1 cellular context compared by ENCODE assay signal in the genomic region with DNA sequence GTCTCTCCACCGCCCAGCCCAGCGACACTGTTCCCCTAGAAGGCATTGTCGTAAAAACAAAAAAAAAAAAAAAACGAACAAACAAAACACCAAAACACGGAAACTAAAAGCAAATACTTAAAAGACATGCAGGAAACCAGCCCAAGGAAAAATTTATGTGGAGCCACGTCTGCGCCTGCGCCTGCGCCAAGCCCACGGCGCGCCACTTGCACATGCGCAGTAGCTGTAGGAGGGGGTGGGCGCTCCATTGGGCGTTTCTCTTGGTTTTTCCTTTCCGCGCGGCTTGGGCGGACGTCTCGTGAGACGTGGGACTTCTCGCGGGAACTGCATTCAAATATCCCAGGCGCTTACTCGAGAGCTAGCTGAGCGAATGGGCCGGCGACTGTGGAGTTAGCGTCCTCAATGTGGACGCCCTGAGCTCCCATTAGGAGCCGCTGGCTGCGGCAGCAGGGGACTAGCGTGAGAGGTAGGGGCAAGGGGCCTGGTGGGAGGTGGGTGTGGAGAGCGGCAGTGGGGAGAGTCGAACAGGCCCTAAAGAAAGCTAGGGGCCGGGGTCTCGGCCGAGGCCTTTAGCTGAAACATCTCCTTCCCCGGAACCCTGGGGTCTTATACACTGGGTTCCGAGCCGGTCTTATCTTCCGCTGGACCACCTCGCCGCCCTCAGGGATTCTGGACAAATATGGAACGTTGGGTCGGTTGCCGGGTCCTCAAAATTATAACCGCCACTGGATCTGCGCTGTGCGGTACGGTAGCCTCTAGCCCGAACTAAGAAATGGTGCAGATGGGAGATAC.
A peak's percentile ranks its signal among the peaks of the same experiment; 100 is the strongest.
TF ChIP-seq lines count a peak whose summit lies in the region.

A gene with protein sequence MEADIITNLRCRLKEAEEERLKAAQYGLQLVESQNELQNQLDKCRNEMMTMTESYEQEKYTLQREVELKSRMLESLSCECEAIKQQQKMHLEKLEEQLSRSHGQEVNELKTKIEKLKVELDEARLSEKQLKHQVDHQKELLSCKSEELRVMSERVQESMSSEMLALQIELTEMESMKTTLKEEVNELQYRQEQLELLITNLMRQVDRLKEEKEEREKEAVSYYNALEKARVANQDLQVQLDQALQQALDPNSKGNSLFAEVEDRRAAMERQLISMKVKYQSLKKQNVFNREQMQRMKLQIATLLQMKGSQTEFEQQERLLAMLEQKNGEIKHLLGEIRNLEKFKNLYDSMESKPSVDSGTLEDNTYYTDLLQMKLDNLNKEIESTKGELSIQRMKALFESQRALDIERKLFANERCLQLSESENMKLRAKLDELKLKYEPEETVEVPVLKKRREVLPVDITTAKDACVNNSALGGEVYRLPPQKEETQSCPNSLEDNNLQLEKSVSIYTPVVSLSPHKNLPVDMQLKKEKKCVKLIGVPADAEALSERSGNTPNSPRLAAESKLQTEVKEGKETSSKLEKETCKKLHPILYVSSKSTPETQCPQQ (plus strand): TSS at position 350 of the 792 bp plus-strand sequence. CDS start 4,644 bp downstream, outside the sequence.

TF ChIP-seq in GM12878, 131 proteins besides CTCF, POLR2A, EP300 and RAD21 (continued from another document and continues in another):
- TF ChIP-seq, protein P1, sequence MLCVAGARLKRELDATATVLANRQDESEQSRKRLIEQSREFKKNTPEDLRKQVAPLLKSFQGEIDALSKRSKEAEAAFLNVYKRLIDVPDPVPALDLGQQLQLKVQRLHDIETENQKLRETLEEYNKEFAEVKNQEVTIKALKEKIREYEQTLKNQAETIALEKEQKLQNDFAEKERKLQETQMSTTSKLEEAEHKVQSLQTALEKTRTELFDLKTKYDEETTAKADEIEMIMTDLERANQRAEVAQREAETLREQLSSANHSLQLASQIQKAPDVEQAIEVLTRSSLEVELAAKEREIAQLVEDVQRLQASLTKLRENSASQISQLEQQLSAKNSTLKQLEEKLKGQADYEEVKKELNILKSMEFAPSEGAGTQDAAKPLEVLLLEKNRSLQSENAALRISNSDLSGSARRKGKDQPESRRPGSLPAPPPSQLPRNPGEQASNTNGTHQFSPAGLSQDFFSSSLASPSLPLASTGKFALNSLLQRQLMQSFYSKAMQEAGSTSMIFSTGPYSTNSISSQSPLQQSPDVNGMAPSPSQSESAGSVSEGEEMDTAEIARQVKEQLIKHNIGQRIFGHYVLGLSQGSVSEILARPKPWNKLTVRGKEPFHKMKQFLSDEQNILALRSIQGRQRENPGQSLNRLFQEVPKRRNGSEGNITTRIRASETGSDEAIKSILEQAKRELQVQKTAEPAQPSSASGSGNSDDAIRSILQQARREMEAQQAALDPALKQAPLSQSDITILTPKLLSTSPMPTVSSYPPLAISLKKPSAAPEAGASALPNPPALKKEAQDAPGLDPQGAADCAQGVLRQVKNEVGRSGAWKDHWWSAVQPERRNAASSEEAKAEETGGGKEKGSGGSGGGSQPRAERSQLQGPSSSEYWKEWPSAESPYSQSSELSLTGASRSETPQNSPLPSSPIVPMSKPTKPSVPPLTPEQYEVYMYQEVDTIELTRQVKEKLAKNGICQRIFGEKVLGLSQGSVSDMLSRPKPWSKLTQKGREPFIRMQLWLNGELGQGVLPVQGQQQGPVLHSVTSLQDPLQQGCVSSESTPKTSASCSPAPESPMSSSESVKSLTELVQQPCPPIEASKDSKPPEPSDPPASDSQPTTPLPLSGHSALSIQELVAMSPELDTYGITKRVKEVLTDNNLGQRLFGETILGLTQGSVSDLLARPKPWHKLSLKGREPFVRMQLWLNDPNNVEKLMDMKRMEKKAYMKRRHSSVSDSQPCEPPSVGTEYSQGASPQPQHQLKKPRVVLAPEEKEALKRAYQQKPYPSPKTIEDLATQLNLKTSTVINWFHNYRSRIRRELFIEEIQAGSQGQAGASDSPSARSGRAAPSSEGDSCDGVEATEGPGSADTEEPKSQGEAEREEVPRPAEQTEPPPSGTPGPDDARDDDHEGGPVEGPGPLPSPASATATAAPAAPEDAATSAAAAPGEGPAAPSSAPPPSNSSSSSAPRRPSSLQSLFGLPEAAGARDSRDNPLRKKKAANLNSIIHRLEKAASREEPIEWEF (IDR thresholded peaks at IDR 0.05; ENCODE audit: insufficient replicate concordance, low read depth, low read length) = no peak
- TF ChIP-seq, protein P2, sequence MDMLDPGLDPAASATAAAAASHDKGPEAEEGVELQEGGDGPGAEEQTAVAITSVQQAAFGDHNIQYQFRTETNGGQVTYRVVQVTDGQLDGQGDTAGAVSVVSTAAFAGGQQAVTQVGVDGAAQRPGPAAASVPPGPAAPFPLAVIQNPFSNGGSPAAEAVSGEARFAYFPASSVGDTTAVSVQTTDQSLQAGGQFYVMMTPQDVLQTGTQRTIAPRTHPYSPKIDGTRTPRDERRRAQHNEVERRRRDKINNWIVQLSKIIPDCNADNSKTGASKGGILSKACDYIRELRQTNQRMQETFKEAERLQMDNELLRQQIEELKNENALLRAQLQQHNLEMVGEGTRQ (IDR thresholded peaks at IDR 0.05; ENCODE audit: borderline replicate concordance, low read depth, low read length) = no peak
- TF ChIP-seq ESRRA (IDR thresholded peaks at IDR 0.05; ENCODE audit: low read length) (no peak), NRF1 (conservative IDR thresholded peaks at IDR 0.05; ENCODE audit: low read depth, low read length) (peak; percentile 94), TCF12 (IDR thresholded peaks at IDR 0.05; ENCODE audit: low read depth, low read length) (no peak), POLR2AphosphoS5 (IDR thresholded peaks at IDR 0.05; ENCODE audit: low read length) (peak; percentile 81), SRF (IDR thresholded peaks at IDR 0.05; ENCODE audit: low read depth in 2 of 2, low read length in 2 of 2) (no peak), ASH2L (IDR thresholded peaks at IDR 0.05; ENCODE audit: borderline replicate concordance, low read depth) (no peak), WRNIP1 (IDR thresholded peaks at IDR 0.05; ENCODE audit: borderline replicate concordance, low read depth, low read length) (no peak), IRF4 (IDR thresholded peaks at IDR 0.05; ENCODE audit: low read depth, low read length) (no peak), NBN (IDR thresholded peaks at IDR 0.05) (peak; percentile 64), RB1 (IDR thresholded peaks at IDR 0.05; ENCODE audit: borderline replicate concordance) (no peak), MTA3 (IDR thresholded peaks at IDR 0.05; ENCODE audit: borderline replicate concordance, low read length) (no peak), CHD1 (IDR thresholded peaks at IDR 0.05; ENCODE audit: low read depth, low read length) (no peak), PAX8 (IDR thresholded peaks at IDR 0.05) (no peak), CHD2 (IDR thresholded peaks at IDR 0.05; ENCODE audit: borderline replicate concordance, low read depth, low read length) (peak; percentile 99), RFX5 (IDR thresholded peaks at IDR 0.05; ENCODE audit: low read depth, low read length) (no peak), TBL1XR1 (IDR thresholded peaks at IDR 0.05; ENCODE audit: low read depth, low read length) (peak; percentile 42; the same call in 1 of the 2 replicates), IKZF2 (IDR thresholded peaks at IDR 0.05) (no peak), HDAC2 (IDR thresholded peaks at IDR 0.05) (no peak; the same call in 1 of the 2 replicates), KLF5 (IDR thresholded peaks at IDR 0.05; ENCODE audit: partially characterized antibody) (no peak)
- TF ChIP-seq, protein P3, sequence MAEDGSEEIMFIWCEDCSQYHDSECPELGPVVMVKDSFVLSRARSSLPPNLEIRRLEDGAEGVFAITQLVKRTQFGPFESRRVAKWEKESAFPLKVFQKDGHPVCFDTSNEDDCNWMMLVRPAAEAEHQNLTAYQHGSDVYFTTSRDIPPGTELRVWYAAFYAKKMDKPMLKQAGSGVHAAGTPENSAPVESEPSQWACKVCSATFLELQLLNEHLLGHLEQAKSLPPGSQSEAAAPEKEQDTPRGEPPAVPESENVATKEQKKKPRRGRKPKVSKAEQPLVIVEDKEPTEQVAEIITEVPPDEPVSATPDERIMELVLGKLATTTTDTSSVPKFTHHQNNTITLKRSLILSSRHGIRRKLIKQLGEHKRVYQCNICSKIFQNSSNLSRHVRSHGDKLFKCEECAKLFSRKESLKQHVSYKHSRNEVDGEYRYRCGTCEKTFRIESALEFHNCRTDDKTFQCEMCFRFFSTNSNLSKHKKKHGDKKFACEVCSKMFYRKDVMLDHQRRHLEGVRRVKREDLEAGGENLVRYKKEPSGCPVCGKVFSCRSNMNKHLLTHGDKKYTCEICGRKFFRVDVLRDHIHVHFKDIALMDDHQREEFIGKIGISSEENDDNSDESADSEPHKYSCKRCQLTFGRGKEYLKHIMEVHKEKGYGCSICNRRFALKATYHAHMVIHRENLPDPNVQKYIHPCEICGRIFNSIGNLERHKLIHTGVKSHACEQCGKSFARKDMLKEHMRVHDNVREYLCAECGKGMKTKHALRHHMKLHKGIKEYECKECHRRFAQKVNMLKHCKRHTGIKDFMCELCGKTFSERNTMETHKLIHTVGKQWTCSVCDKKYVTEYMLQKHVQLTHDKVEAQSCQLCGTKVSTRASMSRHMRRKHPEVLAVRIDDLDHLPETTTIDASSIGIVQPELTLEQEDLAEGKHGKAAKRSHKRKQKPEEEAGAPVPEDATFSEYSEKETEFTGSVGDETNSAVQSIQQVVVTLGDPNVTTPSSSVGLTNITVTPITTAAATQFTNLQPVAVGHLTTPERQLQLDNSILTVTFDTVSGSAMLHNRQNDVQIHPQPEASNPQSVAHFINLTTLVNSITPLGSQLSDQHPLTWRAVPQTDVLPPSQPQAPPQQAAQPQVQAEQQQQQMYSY (CRISPR knock-in tag; IDR thresholded peaks at IDR 0.05) = no peak
- TF ChIP-seq, protein P4, sequence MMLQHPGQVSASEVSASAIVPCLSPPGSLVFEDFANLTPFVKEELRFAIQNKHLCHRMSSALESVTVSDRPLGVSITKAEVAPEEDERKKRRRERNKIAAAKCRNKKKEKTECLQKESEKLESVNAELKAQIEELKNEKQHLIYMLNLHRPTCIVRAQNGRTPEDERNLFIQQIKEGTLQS (IDR thresholded peaks at IDR 0.05; ENCODE audit: borderline replicate concordance, extremely low read depth, low read depth, low read length) = no peak
- TF ChIP-seq, protein P5, sequence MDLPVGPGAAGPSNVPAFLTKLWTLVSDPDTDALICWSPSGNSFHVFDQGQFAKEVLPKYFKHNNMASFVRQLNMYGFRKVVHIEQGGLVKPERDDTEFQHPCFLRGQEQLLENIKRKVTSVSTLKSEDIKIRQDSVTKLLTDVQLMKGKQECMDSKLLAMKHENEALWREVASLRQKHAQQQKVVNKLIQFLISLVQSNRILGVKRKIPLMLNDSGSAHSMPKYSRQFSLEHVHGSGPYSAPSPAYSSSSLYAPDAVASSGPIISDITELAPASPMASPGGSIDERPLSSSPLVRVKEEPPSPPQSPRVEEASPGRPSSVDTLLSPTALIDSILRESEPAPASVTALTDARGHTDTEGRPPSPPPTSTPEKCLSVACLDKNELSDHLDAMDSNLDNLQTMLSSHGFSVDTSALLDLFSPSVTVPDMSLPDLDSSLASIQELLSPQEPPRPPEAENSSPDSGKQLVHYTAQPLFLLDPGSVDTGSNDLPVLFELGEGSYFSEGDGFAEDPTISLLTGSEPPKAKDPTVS (IDR thresholded peaks at IDR 0.05; ENCODE audit: low read depth, low read length) = no peak
- TF ChIP-seq, protein P6, sequence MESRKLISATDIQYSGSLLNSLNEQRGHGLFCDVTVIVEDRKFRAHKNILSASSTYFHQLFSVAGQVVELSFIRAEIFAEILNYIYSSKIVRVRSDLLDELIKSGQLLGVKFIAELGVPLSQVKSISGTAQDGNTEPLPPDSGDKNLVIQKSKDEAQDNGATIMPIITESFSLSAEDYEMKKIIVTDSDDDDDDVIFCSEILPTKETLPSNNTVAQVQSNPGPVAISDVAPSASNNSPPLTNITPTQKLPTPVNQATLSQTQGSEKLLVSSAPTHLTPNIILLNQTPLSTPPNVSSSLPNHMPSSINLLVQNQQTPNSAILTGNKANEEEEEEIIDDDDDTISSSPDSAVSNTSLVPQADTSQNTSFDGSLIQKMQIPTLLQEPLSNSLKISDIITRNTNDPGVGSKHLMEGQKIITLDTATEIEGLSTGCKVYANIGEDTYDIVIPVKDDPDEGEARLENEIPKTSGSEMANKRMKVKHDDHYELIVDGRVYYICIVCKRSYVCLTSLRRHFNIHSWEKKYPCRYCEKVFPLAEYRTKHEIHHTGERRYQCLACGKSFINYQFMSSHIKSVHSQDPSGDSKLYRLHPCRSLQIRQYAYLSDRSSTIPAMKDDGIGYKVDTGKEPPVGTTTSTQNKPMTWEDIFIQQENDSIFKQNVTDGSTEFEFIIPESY (IDR thresholded peaks at IDR 0.05) = no peak
- TF ChIP-seq, protein P7, sequence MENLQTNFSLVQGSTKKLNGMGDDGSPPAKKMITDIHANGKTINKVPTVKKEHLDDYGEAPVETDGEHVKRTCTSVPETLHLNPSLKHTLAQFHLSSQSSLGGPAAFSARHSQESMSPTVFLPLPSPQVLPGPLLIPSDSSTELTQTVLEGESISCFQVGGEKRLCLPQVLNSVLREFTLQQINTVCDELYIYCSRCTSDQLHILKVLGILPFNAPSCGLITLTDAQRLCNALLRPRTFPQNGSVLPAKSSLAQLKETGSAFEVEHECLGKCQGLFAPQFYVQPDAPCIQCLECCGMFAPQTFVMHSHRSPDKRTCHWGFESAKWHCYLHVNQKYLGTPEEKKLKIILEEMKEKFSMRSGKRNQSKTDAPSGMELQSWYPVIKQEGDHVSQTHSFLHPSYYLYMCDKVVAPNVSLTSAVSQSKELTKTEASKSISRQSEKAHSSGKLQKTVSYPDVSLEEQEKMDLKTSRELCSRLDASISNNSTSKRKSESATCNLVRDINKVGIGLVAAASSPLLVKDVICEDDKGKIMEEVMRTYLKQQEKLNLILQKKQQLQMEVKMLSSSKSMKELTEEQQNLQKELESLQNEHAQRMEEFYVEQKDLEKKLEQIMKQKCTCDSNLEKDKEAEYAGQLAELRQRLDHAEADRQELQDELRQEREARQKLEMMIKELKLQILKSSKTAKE (IDR thresholded peaks at IDR 0.05; ENCODE audit: low read depth, poor library complexity, severe bottlenecking) = no peak
- TF ChIP-seq, protein P8, sequence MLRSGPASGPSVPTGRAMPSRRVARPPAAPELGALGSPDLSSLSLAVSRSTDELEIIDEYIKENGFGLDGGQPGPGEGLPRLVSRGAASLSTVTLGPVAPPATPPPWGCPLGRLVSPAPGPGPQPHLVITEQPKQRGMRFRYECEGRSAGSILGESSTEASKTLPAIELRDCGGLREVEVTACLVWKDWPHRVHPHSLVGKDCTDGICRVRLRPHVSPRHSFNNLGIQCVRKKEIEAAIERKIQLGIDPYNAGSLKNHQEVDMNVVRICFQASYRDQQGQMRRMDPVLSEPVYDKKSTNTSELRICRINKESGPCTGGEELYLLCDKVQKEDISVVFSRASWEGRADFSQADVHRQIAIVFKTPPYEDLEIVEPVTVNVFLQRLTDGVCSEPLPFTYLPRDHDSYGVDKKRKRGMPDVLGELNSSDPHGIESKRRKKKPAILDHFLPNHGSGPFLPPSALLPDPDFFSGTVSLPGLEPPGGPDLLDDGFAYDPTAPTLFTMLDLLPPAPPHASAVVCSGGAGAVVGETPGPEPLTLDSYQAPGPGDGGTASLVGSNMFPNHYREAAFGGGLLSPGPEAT (IDR thresholded peaks at IDR 0.05; ENCODE audit: low read depth) = peak; percentile 71
- TF ChIP-seq, protein P9, sequence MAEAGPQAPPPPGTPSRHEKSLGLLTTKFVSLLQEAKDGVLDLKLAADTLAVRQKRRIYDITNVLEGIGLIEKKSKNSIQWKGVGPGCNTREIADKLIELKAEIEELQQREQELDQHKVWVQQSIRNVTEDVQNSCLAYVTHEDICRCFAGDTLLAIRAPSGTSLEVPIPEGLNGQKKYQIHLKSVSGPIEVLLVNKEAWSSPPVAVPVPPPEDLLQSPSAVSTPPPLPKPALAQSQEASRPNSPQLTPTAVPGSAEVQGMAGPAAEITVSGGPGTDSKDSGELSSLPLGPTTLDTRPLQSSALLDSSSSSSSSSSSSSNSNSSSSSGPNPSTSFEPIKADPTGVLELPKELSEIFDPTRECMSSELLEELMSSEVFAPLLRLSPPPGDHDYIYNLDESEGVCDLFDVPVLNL (IDR thresholded peaks at IDR 0.05; ENCODE audit: low read depth, low read length) = peak; percentile 96
